9 cellular contexts compared by ENCODE assay signal in genomic region chr4:151887151-151887815, GRCh38.
DNase-seq lines count a peak whose midpoint lies in the region; ATAC-seq and TF ChIP-seq lines count a peak whose summit lies in the region.
"Had no signal": no experiment of that assay in that cellular context is flagged by ENCODE, and none has a peak within 500 bp of the region (broad histone marks: within the 10 kb centered on the region; RNA-seq: fewer than 3 reads in every experiment).

No MANE protein-coding gene starts in this region.

- no peak overlapping the region for H3K4me3 ChIP-seq in Caco-2 (ENCODE audit: low read depth, low read length)
- H3K4me3 ChIP-seq in effector memory CD4-positive, alpha-beta T cell (ENCODE audit: insufficient read depth, low read depth, low read length, poor library complexity, severe bottlenecking) = no peak overlapping the region

- no peaks in the 10 kb centered on the region for H3K36me3 Mint-ChIP-seq in memory B cell
- no peaks in the 10 kb centered on the region for H3K36me3 Mint-ChIP-seq in Caco-2 (ENCODE audit: insufficient read depth, unreplicated experiment)

- CTCF ChIA-PET in Caco-2 (lab: Charles Lee) = no interaction called here

- no peaks in the 10 kb centered on the region for H3K9me3 ChIP-seq in Caco-2
- H3K9me3 ChIP-seq in effector memory CD4-positive, alpha-beta T cell (ENCODE audit: control insufficient read depth, low read length) = no peaks in the 10 kb centered on the region

- no peaks in the 10 kb centered on the region for H3K36me3 ChIP-seq in Caco-2 (ENCODE audit: control insufficient read depth, insufficient read depth, low read length)
- no peaks in the 10 kb centered on the region for H3K36me3 ChIP-seq in effector memory CD4-positive, alpha-beta T cell (ENCODE audit: control insufficient read depth, insufficient read depth, low read length)

- BruUV-seq in Caco-2 (replicated peaks; lab: Mats Ljungman, UMichigan) = no TSS peak

- H3K27ac Mint-ChIP-seq in memory B cell (no peak overlapping the region), Caco-2 (ENCODE audit: unreplicated experiment) (no peak overlapping the region)

- H3K4me1 Mint-ChIP-seq in memory B cell (peaks cover 12% of the 10 kb centered on the region), Caco-2 (ENCODE audit: low read depth, unreplicated experiment) (no peaks in the 10 kb centered on the region)

- H3K4me1 ChIP-seq in Caco-2 = no peaks in the 10 kb centered on the region
- H3K4me1 ChIP-seq in effector memory CD4-positive, alpha-beta T cell (ENCODE audit: control insufficient read depth, insufficient read depth, low read length, poor library complexity, severe bottlenecking) = no peaks in the 10 kb centered on the region

- no peaks in the 10 kb centered on the region for H3K27me3 Mint-ChIP-seq in memory B cell
- no peaks in the 10 kb centered on the region for H3K27me3 Mint-ChIP-seq in Caco-2 (ENCODE audit: insufficient read depth, unreplicated experiment)

- DNase-seq in NAMALWA (ENCODE audit: low spot score) (peak; percentile 6), memory B cell (ENCODE audit: low spot score in 2 of 2) (no peak), Caco-2 (no peak), activated T-cell treated with anti-CD3 and anti-CD28 coated beads for 4 hours (no peak), ureter (ENCODE audit: low spot score) (no peak)
- no peak for DNase-seq in effector memory CD4-positive, alpha-beta T cell
- DNase-seq: NCI-H524 had no signal

- TF ChIP-seq CTCF in Caco-2 (IDR thresholded peaks at IDR 0.05; ENCODE audit: insufficient read depth in 1 of 2, low read depth in 1 of 2, low read length in 1 of 2, severe bottlenecking in 1 of 2, unreplicated experiment in 1 of 2) = no peak

- no peak overlapping the region for H3K4me3 Mint-ChIP-seq in memory B cell
- no peak overlapping the region for H3K4me3 Mint-ChIP-seq in Caco-2 (ENCODE audit: unreplicated experiment)

- intact Hi-C loops in Caco-2 (cut with micrococcal nuclease; ENCODE audit: unreplicated experiment) = no loop called here

- H3K27ac ChIP-seq in effector memory CD4-positive, alpha-beta T cell (ENCODE audit: insufficient read depth, low read length, poor library complexity, severe bottlenecking) = no peak overlapping the region

- no peaks in the 10 kb centered on the region for H3K9me3 Mint-ChIP-seq in memory B cell
- H3K9me3 Mint-ChIP-seq in Caco-2 (ENCODE audit: unreplicated experiment) = no peaks in the 10 kb centered on the region

- POLR2A ChIA-PET in Caco-2 (lab: Charles Lee) = no interaction called here

- no peaks in the 10 kb centered on the region for H3K27me3 ChIP-seq in Caco-2 (replicated peaks; ENCODE audit: control insufficient read depth, insufficient read depth, low read length)
- H3K27me3 ChIP-seq in effector memory CD4-positive, alpha-beta T cell (replicated peaks; ENCODE audit: control insufficient read depth, insufficient read depth, low read length, poor library complexity, severe bottlenecking) = no peaks in the 10 kb centered on the region

- ATAC-seq in GM18907 (IDR thresholded peaks at IDR 0.05; ENCODE audit: unreplicated experiment) (peak; percentile 81), HG02642 (IDR thresholded peaks at IDR 0.05; ENCODE audit: poor library complexity, unreplicated experiment) (peak; percentile 69), memory B cell (ENCODE audit: low read depth) (peak; percentile 55)
